ENCODE assay signal across 38 cellular contexts in the genomic region with DNA sequence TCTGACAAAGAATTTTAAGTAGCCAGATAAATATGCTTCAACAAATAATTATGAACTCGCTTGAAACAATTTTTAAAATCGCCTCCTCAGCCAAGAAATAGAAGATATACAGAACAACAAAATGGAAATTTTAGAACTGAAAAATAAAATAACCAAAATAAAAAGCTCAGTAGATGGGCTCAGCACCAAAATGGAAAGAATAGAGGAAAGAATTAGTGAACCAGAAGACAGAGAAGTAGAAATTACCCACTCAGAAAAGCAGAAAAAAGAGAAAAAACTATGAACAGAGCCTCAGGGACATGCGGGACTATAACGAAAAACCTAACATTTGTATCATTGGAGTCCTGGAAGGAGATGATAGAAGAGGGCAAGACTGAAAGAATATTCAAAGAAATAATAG.
"Had no signal": no experiment of that assay in that cellular context is flagged by ENCODE, and none has a peak within 500 bp of the region (broad histone marks: within the 10 kb centered on the region; RNA-seq: fewer than 3 reads in every experiment).

No MANE protein-coding gene starts in this region.

- H3K27me3 ChIP-seq: adrenal gland, ascending aorta, body of pancreas, brain microvascular endothelial cell, breast epithelium, cardiac muscle cell had no signal

- H3K36me3 ChIP-seq: brain microvascular endothelial cell, breast epithelium, cardiac muscle cell had no signal

- H3K27ac Mint-ChIP-seq: activated naive CD4-positive, alpha-beta T cell treated with anti-CD3 and anti-CD28 coated beads for 36 hours; activated naive CD4-positive, alpha-beta T cell treated with anti-CD3 and anti-CD28 coated beads, Interleukin-2, amount 10 ng/mL, durations not matched to agents 7 days and 5 days; activated naive CD8-positive, alpha-beta T cell; activated naive CD8-positive, alpha-beta T cell treated with anti-CD3 and anti-CD28 coated beads for 36 hours; activated naive CD8-positive, alpha-beta T cell treated with anti-CD3 and anti-CD28 coated beads, Interleukin-2, amount 10 ng/mL, durations not matched to agents 7 days and 5 days; activated naive CD8-positive, alpha-beta T cell treated with anti-CD3 and anti-CD28 coated beads, Interleukin-2, amount 50 U/mL, for 24 hours; activated T-cell treated with anti-CD3 and anti-CD28 coated beads, Interleukin-2, amount 50 U/mL, for 24 hours; activated T-cell treated with anti-CD3 and anti-CD28 coated beads, Interleukin-2, amount 50 U/mL, for 72 hours; activated T-helper 1 cell treated with anti-CD3 and anti-CD28 coated beads, Interleukin-12 subunit alpha, Interleukin-12 subunit beta, Interleukin-2, Interleukin-4 antibody, amounts not matched to agents 30 ng/mL and 10 ng/mL and 1 ng/mL, durations not matched to agents 14 hours and 24 hours and 36 hours; activated T-helper 17 cell treated with anti-CD3 and anti-CD28 coated beads, Interleukin-2, amount 50 U/mL, for 72 hours; activated T-helper 2 cell treated with anti-CD3 and anti-CD28 coated beads, Interferon-gamma antibody, Interleukin-2, Interleukin-4, amounts not matched to agents 10 μg/mL and 5 μg/mL and 100 μg/mL, durations not matched to agents 14 hours and 24 hours and 36 hours; brain had no signal

- H3K9me3 ChIP-seq: adrenal gland, ascending aorta, body of pancreas had no signal

- H3K9me3 Mint-ChIP-seq: activated naive CD4-positive, alpha-beta T cell treated with anti-CD3 and anti-CD28 coated beads, Interleukin-2, amount 10 ng/mL, durations not matched to agents 7 days and 5 days; activated naive CD8-positive, alpha-beta T cell treated with anti-CD3 and anti-CD28 coated beads, Interleukin-2, amount 10 ng/mL, durations not matched to agents 7 days and 5 days; activated naive CD8-positive, alpha-beta T cell treated with anti-CD3 and anti-CD28 coated beads, Interleukin-2, amount 50 U/mL, for 24 hours; activated T-cell treated with anti-CD3 and anti-CD28 coated beads, Interleukin-2, amount 50 U/mL, for 24 hours; activated T-cell treated with anti-CD3 and anti-CD28 coated beads, Interleukin-2, amount 50 U/mL, for 72 hours; activated T-helper 1 cell treated with anti-CD3 and anti-CD28 coated beads, Interleukin-12 subunit alpha, Interleukin-12 subunit beta, Interleukin-2, Interleukin-4 antibody, amounts not matched to agents 30 ng/mL and 10 ng/mL and 1 ng/mL, durations not matched to agents 14 hours and 24 hours and 36 hours; activated T-helper 17 cell treated with anti-CD3 and anti-CD28 coated beads, Interleukin-2, amount 50 U/mL, for 72 hours; activated T-helper 2 cell treated with anti-CD3 and anti-CD28 coated beads, Interferon-gamma antibody, Interleukin-2, Interleukin-4, amounts not matched to agents 10 μg/mL and 5 μg/mL and 100 μg/mL, durations not matched to agents 14 hours and 24 hours and 36 hours had no signal

- H3K27ac ChIP-seq: adrenal gland, ascending aorta, body of pancreas, brain microvascular endothelial cell, breast epithelium, cardiac muscle cell had no signal

- H3K36me3 Mint-ChIP-seq: activated naive CD4-positive, alpha-beta T cell treated with anti-CD3 and anti-CD28 coated beads, Interleukin-2, amount 10 ng/mL, durations not matched to agents 7 days and 5 days; activated naive CD8-positive, alpha-beta T cell treated with anti-CD3 and anti-CD28 coated beads, Interleukin-2, amount 10 ng/mL, durations not matched to agents 7 days and 5 days had no signal

- FAIRE-seq: astrocyte, bronchial epithelial cell had no signal

- H3K4me3 ChIP-seq: adrenal gland, ascending aorta, body of pancreas, breast epithelium, cardiac muscle cell had no signal

- H3K4me3 Mint-ChIP-seq: activated naive CD4-positive, alpha-beta T cell treated with anti-CD3 and anti-CD28 coated beads for 36 hours; activated naive CD4-positive, alpha-beta T cell treated with anti-CD3 and anti-CD28 coated beads, Interleukin-2, amount 10 ng/mL, durations not matched to agents 7 days and 5 days; activated naive CD8-positive, alpha-beta T cell; activated naive CD8-positive, alpha-beta T cell treated with anti-CD3 and anti-CD28 coated beads for 36 hours; activated naive CD8-positive, alpha-beta T cell treated with anti-CD3 and anti-CD28 coated beads, Interleukin-2, amount 10 ng/mL, durations not matched to agents 7 days and 5 days; activated naive CD8-positive, alpha-beta T cell treated with anti-CD3 and anti-CD28 coated beads, Interleukin-2, amount 50 U/mL, for 24 hours; activated T-cell treated with anti-CD3 and anti-CD28 coated beads, Interleukin-2, amount 50 U/mL, for 24 hours; activated T-cell treated with anti-CD3 and anti-CD28 coated beads, Interleukin-2, amount 50 U/mL, for 4 hours; activated T-cell treated with anti-CD3 and anti-CD28 coated beads, Interleukin-2, amount 50 U/mL, for 72 hours; activated T-helper 1 cell treated with anti-CD3 and anti-CD28 coated beads, Interleukin-12 subunit alpha, Interleukin-12 subunit beta, Interleukin-2, Interleukin-4 antibody, amounts not matched to agents 30 ng/mL and 10 ng/mL and 1 ng/mL, durations not matched to agents 14 hours and 24 hours and 36 hours; activated T-helper 17 cell treated with anti-CD3 and anti-CD28 coated beads, Interleukin-2, amount 50 U/mL, for 72 hours; brain; central memory CD8-positive, alpha-beta T cell had no signal

- H3K4me1 ChIP-seq: adrenal gland, ascending aorta, body of pancreas, breast epithelium had no signal

- ATAC-seq: activated naive CD4-positive, alpha-beta T cell treated with anti-CD3 and anti-CD28 coated beads, Interleukin-2, amount 50 U/mL, for 72 hours; activated naive CD8-positive, alpha-beta T cell treated with anti-CD3 and anti-CD28 coated beads, Interleukin-2, amount 50 U/mL, for 24 hours; activated T-cell treated with anti-CD3 and anti-CD28 coated beads, Interleukin-2, amount 50 U/mL, for 4 hours; activated T-cell treated with anti-CD3 and anti-CD28 coated beads, Interleukin-2, amount 50 U/mL, for 72 hours; activated T-helper 17 cell treated with anti-CD3 and anti-CD28 coated beads, Interleukin-2, amount 50 U/mL, for 72 hours; body of pancreas had no signal

- DNase-seq: activated effector memory CD4-positive, alpha-beta T cell treated with anti-CD3 and anti-CD28 coated beads, Interleukin-2, amount 50 U/mL, for 16 hours; activated effector memory CD4-positive, alpha-beta T cell treated with Interleukin-2 at 50 U/mL for 16 hours; activated gamma-delta T cell; activated gamma-delta T cell treated with Interleukin-2 at 50 U/mL for 16 hours; activated naive CD4-positive, alpha-beta T cell; activated naive CD4-positive, alpha-beta T cell treated with anti-CD3 and anti-CD28 coated beads for 36 hours; activated naive CD4-positive, alpha-beta T cell treated with anti-CD3 and anti-CD28 coated beads, Interleukin-2, amount 10 ng/mL, durations not matched to agents 7 days and 5 days; activated naive CD4-positive, alpha-beta T cell treated with Interleukin-2 at 50 U/mL for 16 hours; activated naive CD8-positive, alpha-beta T cell treated with anti-CD3 and anti-CD28 coated beads for 36 hours; activated naive CD8-positive, alpha-beta T cell treated with anti-CD3 and anti-CD28 coated beads, Interleukin-2, amount 10 ng/mL, durations not matched to agents 7 days and 5 days; activated naive CD8-positive, alpha-beta T cell treated with anti-CD3 and anti-CD28 coated beads, Interleukin-2, amount 50 U/mL, for 24 hours; activated T-cell treated with anti-CD3 and anti-CD28 coated beads, Interleukin-2, amount 50 U/mL, for 1 hour; activated T-cell treated with anti-CD3 and anti-CD28 coated beads, Interleukin-2, amount 50 U/mL, for 24 hours; activated T-cell treated with anti-CD3 and anti-CD28 coated beads, Interleukin-2, amount 50 U/mL, for 4 hours; activated T-cell treated with anti-CD3 and anti-CD28 coated beads, Interleukin-2, amount 50 U/mL, for 48 hours; activated T-cell treated with anti-CD3 and anti-CD28 coated beads, Interleukin-2, amount 50 U/mL, for 72 hours; adrenal gland; amniotic stem cell; amygdala; anterior cingulate cortex; aorta; body of pancreas; brain microvascular endothelial cell; caudate nucleus; central memory CD4-positive, alpha-beta T cell; cerebellar nuclear complex had no signal

- H3K27me3 Mint-ChIP-seq: activated naive CD4-positive, alpha-beta T cell treated with anti-CD3 and anti-CD28 coated beads, Interleukin-2, amount 10 ng/mL, durations not matched to agents 7 days and 5 days; activated naive CD8-positive, alpha-beta T cell; activated naive CD8-positive, alpha-beta T cell treated with anti-CD3 and anti-CD28 coated beads for 36 hours; activated naive CD8-positive, alpha-beta T cell treated with anti-CD3 and anti-CD28 coated beads, Interleukin-2, amount 10 ng/mL, durations not matched to agents 7 days and 5 days; activated naive CD8-positive, alpha-beta T cell treated with anti-CD3 and anti-CD28 coated beads, Interleukin-2, amount 50 U/mL, for 24 hours; activated T-cell treated with anti-CD3 and anti-CD28 coated beads, Interleukin-2, amount 50 U/mL, for 24 hours; activated T-helper 17 cell treated with anti-CD3 and anti-CD28 coated beads, Interleukin-2, amount 50 U/mL, for 72 hours; central memory CD8-positive, alpha-beta T cell had no signal
